In the genomic region with DNA sequence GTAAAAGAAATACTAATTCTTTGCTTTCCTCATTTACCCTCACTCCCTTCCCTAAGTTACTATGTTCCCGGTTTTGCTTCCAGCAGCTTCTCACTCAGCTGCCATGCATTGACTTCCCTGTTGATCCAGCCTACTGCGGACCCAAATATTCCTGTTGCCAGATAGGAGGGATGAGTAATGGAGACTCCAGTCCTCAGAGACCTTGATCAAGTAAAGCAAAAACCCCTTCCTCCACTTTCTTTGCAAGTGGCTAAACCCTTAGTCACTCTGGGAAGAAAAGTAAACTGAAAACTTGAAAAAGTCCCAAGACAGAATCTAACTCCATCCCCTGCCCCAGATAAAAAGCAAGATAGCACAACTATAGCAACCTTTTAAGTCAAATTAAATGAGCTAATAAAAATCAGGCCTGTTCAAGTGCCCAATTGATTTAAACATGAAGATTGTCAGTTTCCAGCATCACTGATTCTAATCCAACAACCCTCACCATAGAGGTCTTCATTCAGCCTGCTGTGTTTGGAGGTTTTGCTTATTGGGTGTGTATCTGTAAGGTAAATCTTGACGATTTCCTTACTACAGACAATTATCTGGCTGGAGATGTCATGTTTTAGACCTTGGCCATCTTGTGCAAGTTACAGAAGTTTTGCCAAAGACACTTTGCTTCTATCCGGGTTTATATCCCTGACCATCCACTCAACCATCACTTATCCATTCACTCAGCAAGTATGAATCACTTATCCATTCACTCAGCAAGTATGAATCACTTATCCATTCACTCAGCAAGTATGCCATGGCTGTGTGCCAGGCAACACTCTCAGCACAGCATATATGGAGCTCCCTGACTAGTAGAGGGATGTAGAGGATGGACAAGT, we compare ENCODE assay signal across 8 cellular contexts.
A peak's percentile ranks its signal among the peaks of the same experiment; 100 is the strongest.
DNase-seq lines count a peak whose midpoint lies in the region; ATAC-seq lines count a peak whose summit lies in the region.

No MANE protein-coding gene starts in this region.

- peak overlapping the region; percentile 38 for H3K4me3 ChIP-seq in adipocyte (ENCODE audit: low read length)

- ATAC-seq in GM19455 (IDR thresholded peaks at IDR 0.05; ENCODE audit: unreplicated experiment) = no peak

- H3K9ac ChIP-seq in adipocyte (ENCODE audit: low read length) = peak overlapping the region; percentile 5

- no peaks in the 10 kb centered on the region for H3K9me3 ChIP-seq in adipocyte (ENCODE audit: control insufficient read depth, low read length)

- H3K27me3 ChIP-seq in adipocyte (replicated peaks; ENCODE audit: control insufficient read depth, insufficient read depth, low read length) = no peaks in the 10 kb centered on the region

- peaks cover 18% of the 10 kb centered on the region for H3K4me1 ChIP-seq in adipocyte (ENCODE audit: control insufficient read depth, insufficient read depth, low read length)

- peak; percentile 46 for DNase-seq in 8988T
- DNase-seq in HCEC 1CT = peak; percentile 89
- peak; percentile 92 for DNase-seq in adipocyte (ENCODE audit: low read depth)
- DNase-seq in iris pigment epithelial cell (ENCODE audit: low read depth) = peak; percentile 98
- DNase-seq in DMS114 treated with DMSO at 0.1 percent for 48 hours (lab: John Stamatoyannopoulos, UW; ENCODE audit: unreplicated experiment) = no peak
- DNase-seq in NCI-H1436 (lab: John Stamatoyannopoulos, UW) = no peak
- DNase-seq in stimulated activated naive CD4-positive, alpha-beta T cell treated with Interleukin-2 at 50 U/mL for 16 hours (lab: John Stamatoyannopoulos, UW) = no peak

- no peaks in the 10 kb centered on the region for H3K36me3 ChIP-seq in adipocyte (ENCODE audit: control insufficient read depth, insufficient read depth, low read length, severe bottlenecking)

Comparison
In these comparisons a context has a peak if more than half of its experiments do, and no peak if none do; other contexts are left out.
1. DNase-seq: peak in 8988T (single experiment), HCEC 1CT (single experiment), adipocyte (single experiment) and iris pigment epithelial cell (single experiment); none in DMS114 treated with DMSO at 0.1 percent for 48 hours (single experiment), NCI-H1436 (single experiment) and stimulated activated naive CD4-positive, alpha-beta T cell treated with Interleukin-2 at 50 U/mL for 16 hours (single experiment).